In the genomic region with DNA sequence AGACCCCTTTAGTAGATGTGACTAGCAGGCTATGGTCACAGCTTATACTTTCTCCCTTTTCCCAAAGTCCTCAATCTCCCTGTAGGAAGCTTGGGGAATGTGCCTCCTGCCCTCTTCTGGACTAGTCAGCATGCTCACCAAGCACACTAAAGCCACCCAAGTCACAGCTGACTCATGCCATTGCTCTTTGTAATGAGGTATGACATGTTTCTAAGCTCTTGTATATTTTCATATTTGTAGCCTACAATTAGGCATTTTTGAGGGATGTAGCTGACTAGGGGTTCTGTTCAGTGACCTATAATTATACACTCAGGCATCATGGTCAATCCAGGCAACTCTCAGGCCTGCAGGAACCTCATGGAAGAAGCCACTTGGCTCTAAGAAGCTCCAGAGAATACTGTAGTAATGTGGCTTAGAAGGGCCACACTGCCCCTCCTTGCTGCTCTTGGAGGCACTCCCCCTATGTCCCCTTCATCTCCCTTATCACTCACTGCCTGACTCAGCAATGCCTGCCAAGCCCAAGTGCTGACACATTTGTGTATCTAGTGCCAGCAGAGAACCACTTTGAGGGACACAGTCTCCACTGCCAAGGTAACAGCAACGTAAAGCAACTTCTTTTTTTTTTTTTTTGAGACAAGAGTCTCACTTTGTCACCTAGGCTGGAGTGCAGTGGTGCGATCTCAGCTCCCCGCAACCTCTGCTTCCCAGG, we compare ENCODE assay signal across 10 cellular contexts.
A peak's percentile ranks its signal among the peaks of the same experiment; 100 is the strongest.
DNase-seq lines count a peak whose midpoint lies in the region; ATAC-seq and TF ChIP-seq lines count a peak whose summit lies in the region.
"Had no signal": no experiment of that assay in that cellular context is flagged by ENCODE, and none has a peak within 500 bp of the region (broad histone marks: within the 10 kb centered on the region; RNA-seq: fewer than 3 reads in every experiment).

No MANE protein-coding gene starts in this region.

- no peak overlapping the region for H2AFZ ChIP-seq in GM23248

- ATAC-seq in gastroesophageal sphincter (peak; percentile 46), gastrocnemius medialis (peak; percentile 74 to 75), HG02763 (IDR thresholded peaks at IDR 0.05; ENCODE audit: unreplicated experiment) (no peak)
- no peak for ATAC-seq in naive thymus-derived CD4-positive, alpha-beta T cell
- ATAC-seq: natural killer cell treated with Interleukin-12 subunit alpha and Interleukin-12 subunit beta and Interleukin-15 and Interleukin-18, amount 100 ng/mL, for 72 hours had no signal

- H3K9me2 ChIP-seq in GM23248 (ENCODE audit: insufficient read depth) = no peaks in the 10 kb centered on the region

- peaks cover 0 to 2% (median 0%) of the 10 kb centered on the region in 11 donors for H3K9me3 Mint-ChIP-seq in naive thymus-derived CD4-positive, alpha-beta T cell
- H3K9me3 Mint-ChIP-seq: natural killer cell treated with Interleukin-12 subunit alpha and Interleukin-12 subunit beta and Interleukin-15 and Interleukin-18, amount 100 ng/mL, for 72 hours had no signal

- no peak for TF ChIP-seq POLR2A in gastroesophageal sphincter (IDR thresholded peaks at IDR 0.05)
- TF ChIP-seq POLR2A in gastrocnemius medialis (IDR thresholded peaks at IDR 0.05) = no peak

- WGBS in GM23248 (ENCODE audit: low coverage in 1 of 2, low lambda C conversion rate in 2 of 2, missing lambda C conversion rate in 2 of 2), 2 experiments = 54 to 63% methylated on average over 3 of the region's 3 CpGs
- WGBS in gastroesophageal sphincter (ENCODE audit: low coverage in 1 of 2), 2 donors = 68% methylated on average over 3 of the region's 3 CpGs; no CpG with 5 or more reads in 1 of the 2 donors

- H3K4me1 Mint-ChIP-seq in naive thymus-derived CD4-positive, alpha-beta T cell = no peaks in the 10 kb centered on the region

- peak overlapping the region; percentile 64 for H3K4me2 ChIP-seq in GM23248 (ENCODE audit: unreplicated experiment)

- H3K9ac ChIP-seq in GM23248 = 0 out of 2 replicates have a peak overlapping the region, but pooled peaks have one; percentile 26

- peak; percentile 87 for DNase-seq in GM23248
- DNase-seq in SW480 (ENCODE audit: low spot score) = peak; percentile 56
- no peak for DNase-seq in gastrocnemius medialis
- no peak for DNase-seq in GF-D8 (lab: John Stamatoyannopoulos, UW)
- no peak for DNase-seq in naive thymus-derived CD4-positive, alpha-beta T cell
- no peak for DNase-seq in SK-N-DZ (ENCODE audit: low spot score)

- peak overlapping the region; percentile 86 for H3K27ac ChIP-seq in GM23248
- H3K27ac ChIP-seq in gastroesophageal sphincter = peak overlapping the region; percentile 87 to 98 (median 88)
- peak overlapping the region; percentile 29 to 69 (median 46) for H3K27ac ChIP-seq in gastrocnemius medialis
- no peak overlapping the region for H3K27ac ChIP-seq in naive thymus-derived CD4-positive, alpha-beta T cell (ENCODE audit: low read depth, low read length)

- peak in 3 of 4 experiments; percentile 44 to 51 (median 47) for TF ChIP-seq CTCF in gastroesophageal sphincter (IDR thresholded peaks at IDR 0.05)
- peak in 1 of 5 experiments; percentile 17 for TF ChIP-seq CTCF in gastrocnemius medialis (IDR thresholded peaks at IDR 0.05 in 4 of 5, conservative IDR thresholded peaks at IDR 0.05 in 1 of 5)

- H3K27me3 ChIP-seq in GM23248 (replicated peaks; ENCODE audit: insufficient read depth) = no peaks in the 10 kb centered on the region
- no peaks in the 10 kb centered on the region for H3K27me3 ChIP-seq in gastroesophageal sphincter
- H3K27me3 ChIP-seq in gastrocnemius medialis = no peaks in the 10 kb centered on the region
- no peaks in the 10 kb centered on the region for H3K27me3 ChIP-seq in naive thymus-derived CD4-positive, alpha-beta T cell (ENCODE audit: control insufficient read depth in 2 of 2, insufficient read depth in 2 of 2, low read length in 2 of 2)

- H3K36me3 ChIP-seq in GM23248 (ENCODE audit: low read depth) (no peaks in the 10 kb centered on the region), gastroesophageal sphincter (no peaks in the 10 kb centered on the region), gastrocnemius medialis (no peaks in the 10 kb centered on the region)
- no peaks in the 10 kb centered on the region for H3K36me3 ChIP-seq in naive thymus-derived CD4-positive, alpha-beta T cell (ENCODE audit: control insufficient read depth in 2 of 3, insufficient read depth in 3 of 3, low read length in 3 of 3)

- no peak overlapping the region for H3K4me3 Mint-ChIP-seq in naive thymus-derived CD4-positive, alpha-beta T cell
- H3K4me3 Mint-ChIP-seq: activated naive CD8-positive, alpha-beta T cell; natural killer cell treated with Interleukin-12 subunit alpha and Interleukin-12 subunit beta and Interleukin-15 and Interleukin-18, amount 100 ng/mL, for 72 hours had no signal

- peaks cover 0 to 13% (median 0%) of the 10 kb centered on the region in 5 donors for H3K27me3 Mint-ChIP-seq in naive thymus-derived CD4-positive, alpha-beta T cell
- H3K27me3 Mint-ChIP-seq: activated naive CD8-positive, alpha-beta T cell; natural killer cell treated with Interleukin-12 subunit alpha and Interleukin-12 subunit beta and Interleukin-15 and Interleukin-18, amount 100 ng/mL, for 72 hours had no signal

- no peak overlapping the region for H3K27ac Mint-ChIP-seq in naive thymus-derived CD4-positive, alpha-beta T cell
- H3K27ac Mint-ChIP-seq: activated naive CD8-positive, alpha-beta T cell; natural killer cell treated with Interleukin-12 subunit alpha and Interleukin-12 subunit beta and Interleukin-15 and Interleukin-18, amount 100 ng/mL, for 72 hours had no signal

- intact Hi-C loops in gastrocnemius medialis (cut with DNase I; ENCODE audit: low total_unique reads) = no loop called here
- intact Hi-C loops in naive thymus-derived CD4-positive, alpha-beta T cell (cut with micrococcal nuclease) = no loop called here

- H3K4me1 ChIP-seq in GM23248 (ENCODE audit: insufficient read depth) (peaks cover 74% of the 10 kb centered on the region), gastroesophageal sphincter (peaks cover 29 to 100% (median 50%) of the 10 kb centered on the region in 3 donors), gastrocnemius medialis (peaks cover 43 to 45% of the 10 kb centered on the region in 2 donors)
- no peaks in the 10 kb centered on the region for H3K4me1 ChIP-seq in naive thymus-derived CD4-positive, alpha-beta T cell (ENCODE audit: control insufficient read depth in 2 of 2, insufficient read depth in 2 of 2, low read length in 2 of 2)

- in situ Hi-C loops in GM23248 (cut with MboI) = no loop called here
- in situ Hi-C loops in gastrocnemius medialis (cut with MboI; ENCODE audit: low sequenced_read_pairs in 4 of 4) = no loop called here

- TF ChIP-seq EP300 in gastroesophageal sphincter (IDR thresholded peaks at IDR 0.05) = no peak

- H4K20me1 ChIP-seq in GM23248 (ENCODE audit: insufficient read depth) = no peaks in the 10 kb centered on the region

- no peaks in the 10 kb centered on the region for H3K36me3 Mint-ChIP-seq in naive thymus-derived CD4-positive, alpha-beta T cell
- H3K36me3 Mint-ChIP-seq: activated naive CD8-positive, alpha-beta T cell; natural killer cell treated with Interleukin-12 subunit alpha and Interleukin-12 subunit beta and Interleukin-15 and Interleukin-18, amount 100 ng/mL, for 72 hours had no signal

- POLR2A ChIA-PET in naive thymus-derived CD4-positive, alpha-beta T cell (lab: Charles Lee) = no interaction called here

- CTCF ChIA-PET in naive thymus-derived CD4-positive, alpha-beta T cell (lab: Charles Lee) = no interaction called here

- no peak overlapping the region for H3K4me3 ChIP-seq in GM23248
- no peak overlapping the region for H3K4me3 ChIP-seq in gastroesophageal sphincter
- no peak overlapping the region for H3K4me3 ChIP-seq in gastrocnemius medialis
- H3K4me3 ChIP-seq in naive thymus-derived CD4-positive, alpha-beta T cell (ENCODE audit: low read length) = no peak overlapping the region

- H3K79me2 ChIP-seq in GM23248 (ENCODE audit: insufficient read depth) = 0 out of 2 replicates have a peak, but pooled peaks cover 6% of the 10 kb centered on the region

- peaks cover 41% of the 10 kb centered on the region for H3F3A ChIP-seq in GM23248 (ENCODE audit: insufficient read depth)

- H3K9me3 ChIP-seq in GM23248 (ENCODE audit: low read depth) (no peaks in the 10 kb centered on the region), gastroesophageal sphincter (no peaks in the 10 kb centered on the region), gastrocnemius medialis (no peaks in the 10 kb centered on the region)
- H3K9me3 ChIP-seq in naive thymus-derived CD4-positive, alpha-beta T cell (ENCODE audit: control insufficient read depth in 2 of 3, low read length in 3 of 3) = no peaks in the 10 kb centered on the region

Comparison
In these comparisons a context has a peak if more than half of its experiments do, and no peak if none do; other contexts are left out.
1. DNase-seq: peak in GM23248 (single experiment) and SW480 (single experiment); none in gastrocnemius medialis (0 of 2), GF-D8 (single experiment), naive thymus-derived CD4-positive, alpha-beta T cell (0 of 9) and SK-N-DZ (single experiment).
2. ATAC-seq: peak in gastroesophageal sphincter (single experiment) and gastrocnemius medialis (2 of 2); none in HG02763 (single experiment) and naive thymus-derived CD4-positive, alpha-beta T cell (single experiment).